ENCODE assay signal across 8 cellular contexts in the genomic region with DNA sequence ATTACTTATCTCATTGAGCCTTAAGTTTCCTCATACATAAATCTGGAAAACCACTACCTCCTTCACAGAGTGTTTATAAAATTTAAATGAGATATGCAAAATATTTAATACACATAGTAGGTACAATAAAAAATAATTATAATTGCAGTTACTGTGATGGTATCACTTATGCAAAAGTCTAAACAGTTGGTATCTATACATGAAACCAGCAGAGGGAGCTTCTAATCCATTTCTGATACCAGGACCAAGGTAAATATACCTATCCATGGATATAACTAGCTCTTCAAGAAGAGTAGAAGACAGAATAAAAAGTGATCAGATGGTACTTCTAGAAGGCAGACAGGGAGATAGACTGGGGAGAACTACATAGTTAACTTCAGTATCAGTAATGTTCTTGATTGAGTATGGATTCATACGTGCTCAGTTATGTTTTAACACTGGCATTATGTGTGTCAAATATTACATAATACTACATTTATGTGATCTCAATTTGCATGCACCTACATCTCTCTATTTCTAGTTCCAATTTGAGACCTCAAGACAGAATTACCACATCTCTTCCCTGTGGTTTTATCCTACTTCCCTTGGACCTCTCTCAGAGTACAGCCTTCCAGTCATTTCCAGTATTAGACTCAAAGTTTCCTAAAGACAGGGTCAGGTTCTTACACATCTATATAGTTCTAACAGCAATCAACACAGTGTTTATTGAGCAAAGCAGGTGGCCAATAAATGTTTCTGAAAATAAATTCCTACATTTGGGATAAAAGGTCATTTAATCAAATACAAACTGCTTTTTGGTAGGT. TPM values are rescaled to one million over a fixed set of nuclear protein-coding genes. Genes with fewer than 3 reads are reported as not detected.
DNase-seq lines count a peak whose midpoint lies in the region; ATAC-seq and TF ChIP-seq lines count a peak whose summit lies in the region.

No MANE protein-coding gene starts in this region.

- H3K36me3 ChIP-seq in HEK293 (ENCODE audit: control insufficient read depth in 2 of 2, insufficient read depth in 1 of 2, low read length in 2 of 2) (peaks cover 4 to 15% of the 10 kb centered on the region in 2 experiments; a peak in 2 of 3 replicates), SK-N-SH (replicated peaks in 1 of 2; ENCODE audit: control insufficient read depth in 1 of 2, insufficient read depth in 2 of 2, low read length in 1 of 2) (peaks cover 32 to 47% of the 10 kb centered on the region in 2 experiments)

- H4K20me1 ChIP-seq in SK-N-SH (ENCODE audit: insufficient read depth) = no peaks in the 10 kb centered on the region

- H3K4me3 ChIP-seq in HEK293 (ENCODE audit: low read depth, low read length) = no peak overlapping the region
- no peak overlapping the region for H3K4me3 ChIP-seq in SK-N-SH (ENCODE audit: low read depth in 2 of 2, low read length in 1 of 2)

- POLR2A ChIA-PET in HEK293 (lab: Yijun Ruan, JAX) = interaction anchor here (1.2 kb wide), 1 partner anchor 95 kb away, joined by 4 read pairs; no protein-coding TSS in a partner anchor
- POLR2A ChIA-PET in SK-N-SH (lab: Yijun Ruan, JAX) = no interaction called here
- POLR2A ChIA-PET in HEK293T (lab: Yijun Ruan, JAX) = no interaction called here

- 100% methylated on average over 1 of the region's 1 CpG for WGBS in SK-N-SH (ENCODE audit: low lambda C conversion rate)

- TF ChIP-seq RAD21 in SK-N-SH (IDR thresholded peaks at IDR 0.05; ENCODE audit: low read length) = peak; percentile 67

- peak; percentile 21 for DNase-seq in EH (ENCODE audit: low read depth)
- peak; percentile 28 for DNase-seq in SK-N-SH
- DNase-seq in glomerular visceral epithelial cell (ENCODE audit: extremely low spot score) = peak; percentile 26
- DNase-seq in retina = no peak
- no peak for DNase-seq in T1000 (lab: John Stamatoyannopoulos, UW)
- DNase-seq in HEK293T (ENCODE audit: extremely low spot score) = no peak

- H3K9me3 ChIP-seq in HEK293 (ENCODE audit: control insufficient read depth, insufficient read depth, low read depth, low read length) = no peaks in the 10 kb centered on the region
- no peaks in the 10 kb centered on the region for H3K9me3 ChIP-seq in SK-N-SH

- TF ChIP-seq CTCF in HEK293 (tag by site-specific recombination; IDR thresholded peaks at IDR 0.05) (no peak), SK-N-SH (IDR thresholded peaks at IDR 0.05) (peak; percentile 61)

- H3K27ac ChIP-seq in HEK293 (ENCODE audit: extremely low read depth, low read depth, low read length) (no peak overlapping the region), SK-N-SH (ENCODE audit: low read depth in 2 of 2, low read length in 1 of 2) (no peak overlapping the region)

- peaks cover 16% of the 10 kb centered on the region for H3F3A ChIP-seq in SK-N-SH (replicated peaks; ENCODE audit: insufficient read depth)

- H3K4me1 ChIP-seq in HEK293 (ENCODE audit: control insufficient read depth, insufficient read depth, low read length) = no peaks in the 10 kb centered on the region
- H3K4me1 ChIP-seq in SK-N-SH (ENCODE audit: control insufficient read depth in 1 of 2, insufficient read depth in 2 of 2, low read depth in 1 of 2, low read length in 1 of 2) = no peaks in the 10 kb centered on the region

- H3K4me2 ChIP-seq in SK-N-SH = no peak overlapping the region

- no peaks in the 10 kb centered on the region for H3K79me2 ChIP-seq in SK-N-SH (ENCODE audit: insufficient read depth)

- no peak overlapping the region for H2AFZ ChIP-seq in SK-N-SH (ENCODE audit: low read depth)

- no peak for TF ChIP-seq EP300 in SK-N-SH (IDR thresholded peaks at IDR 0.05; ENCODE audit: borderline replicate concordance in 1 of 2, low read depth in 1 of 2, low read length in 1 of 2)

- no peaks in the 10 kb centered on the region for H3K9me2 ChIP-seq in SK-N-SH

- ATAC-seq in HG03460 (IDR thresholded peaks at IDR 0.05; ENCODE audit: unreplicated experiment) = no peak

- H3K9ac ChIP-seq in SK-N-SH = no peak overlapping the region

- no peaks in the 10 kb centered on the region for H3K27me3 ChIP-seq in SK-N-SH (ENCODE audit: insufficient read depth)

- CTCF ChIA-PET in HEK293 (lab: Yijun Ruan, JAX) = interaction anchor here (0.5 to 3.3 kb wide), 31 partner anchors 9 to 1451 kb away, joined by 3 to 24 read pairs (median 4); no protein-coding TSS in a partner anchor
- CTCF ChIA-PET in SK-N-SH (lab: Yijun Ruan, JAX) = interaction anchor here (0.7 to 2.9 kb wide), 28 partner anchors 9 to 424 kb away, joined by 3 to 26 read pairs (median 5); partner anchors contain the start of gene TSG101
- CTCF ChIA-PET in HEK293T (lab: Yijun Ruan, JAX) = interaction anchor here (0.6 to 2.2 kb wide), 10 partner anchors 9 to 425 kb away, joined by 3 to 7 read pairs (median 3); no protein-coding TSS in a partner anchor

TF ChIP-seq in HEK293, 187 proteins besides CTCF, POLR2A, EP300 and RAD21:
- TF ChIP-seq ZNF654 (tag by site-specific recombination; IDR thresholded peaks at IDR 0.05; ENCODE audit: low read depth) = peak; percentile 50
- TF ChIP-seq ZSCAN18 (tag by site-specific recombination; IDR thresholded peaks at IDR 0.05) = no peak

TF ChIP-seq in SK-N-SH, 30 proteins besides CTCF, POLR2A, EP300 and RAD21:
- TF ChIP-seq SMC3 (IDR thresholded peaks at IDR 0.05; ENCODE audit: low read depth, low read length) (peak; percentile 42), MXI1 (IDR thresholded peaks at IDR 0.05; ENCODE audit: low read depth, low read length) (no peak)
TF ChIP-seq in SK-N-SH: peak in this region for 1.

TF ChIP-seq in HEK293T, 16 proteins besides CTCF, POLR2A, EP300 and RAD21:
- no peak for TF ChIP-seq BHLHE40 (IDR thresholded peaks at IDR 0.05; ENCODE audit: borderline replicate concordance)
- TF ChIP-seq FOXM1 (IDR thresholded peaks at IDR 0.05; ENCODE audit: borderline replicate concordance) = no peak
- no peak for TF ChIP-seq FOXA1 (IDR thresholded peaks at IDR 0.05)
- no peak for TF ChIP-seq HDGF (IDR thresholded peaks at IDR 0.05; ENCODE audit: borderline replicate concordance)
- no peak for TF ChIP-seq TARDBP (IDR thresholded peaks at IDR 0.05)
- no peak for TF ChIP-seq L3MBTL2 (conservative IDR thresholded peaks at IDR 0.05)
- TF ChIP-seq PKNOX1 (IDR thresholded peaks at IDR 0.05) = no peak
- no peak for TF ChIP-seq FOXK2 (IDR thresholded peaks at IDR 0.05)
- no peak for TF ChIP-seq ELF4 (IDR thresholded peaks at IDR 0.05)
- no peak for TF ChIP-seq ZNF384 (IDR thresholded peaks at IDR 0.05)
- TF ChIP-seq SP1 (IDR thresholded peaks at IDR 0.05) = no peak
- no peak for TF ChIP-seq CTBP1 (IDR thresholded peaks at IDR 0.05; ENCODE audit: borderline replicate concordance)
- TF ChIP-seq SUZ12 (IDR thresholded peaks at IDR 0.05) = no peak

RNA-seq across cellular contexts. Expression of gene TSG101, which starts 13.7 kb away (rescaled TPM):
- polyA plus RNA-seq in SK-N-SH (2012; rRNA removed) = 164 and 229 TPM in 2 replicates
- 155 and 174 TPM in 2 replicates for polyA plus RNA-seq in SK-N-SH (2012; cell fraction: cytosol; rRNA removed)
- 68.9 and 109 TPM in 2 replicates for polyA plus RNA-seq in SK-N-SH (2012; cell fraction: nucleus; rRNA removed)

RNA-seq across cellular contexts. Expression of gene UEVLD, which starts 48.1 kb away (rescaled TPM):
- polyA plus RNA-seq in SK-N-SH (2012; rRNA removed) = 8.9 and 13.5 TPM in 2 replicates
- 15.1 and 15.4 TPM in 2 replicates for polyA plus RNA-seq in SK-N-SH (2012; cell fraction: cytosol; rRNA removed)
- polyA plus RNA-seq in SK-N-SH (2012; cell fraction: nucleus; rRNA removed) = 4.9 and 9.9 TPM in 2 replicates

RNA-seq across cellular contexts. Expression of gene MISFA, which starts 59.2 kb away (rescaled TPM):
- polyA plus RNA-seq in SK-N-SH (2012; rRNA removed) = 2.3 and 2.4 TPM in 2 replicates
- 3.7 and 3.8 TPM in 2 replicates for polyA plus RNA-seq in SK-N-SH (2012; cell fraction: cytosol; rRNA removed)
- polyA plus RNA-seq in SK-N-SH (2012; cell fraction: nucleus; rRNA removed) = 1.3 and 1.5 TPM in 2 replicates

Comparison
In these comparisons a context has a peak if more than half of its experiments do, and no peak if none do; other contexts are left out.
1. DNase-seq: peak in EH (single experiment), SK-N-SH (single experiment) and glomerular visceral epithelial cell (single experiment); none in retina (single experiment), T1000 (single experiment) and HEK293T (single experiment).